ENCODE assay signal across 15 cellular contexts in genomic region chr11:111416231-111416960, GRCh38. TPM values are rescaled to one million over a fixed set of nuclear protein-coding genes. Genes with fewer than 3 reads are reported as not detected.
DNase-seq lines count a peak whose midpoint lies in the region; ATAC-seq, FAIRE-seq and TF ChIP-seq lines count a peak whose summit lies in the region.
"Had no signal": no experiment of that assay in that cellular context is flagged by ENCODE, and none has a peak within 500 bp of the region (broad histone marks: within the 10 kb centered on the region; RNA-seq: fewer than 3 reads in every experiment).

No MANE protein-coding gene starts in this region.

- TF ChIP-seq CTCF in OCI-LY7 (conservative IDR thresholded peaks at IDR 0.05; ENCODE audit: low read length) = no peak
- TF ChIP-seq CTCF in pancreas (IDR thresholded peaks at IDR 0.05) = no peak
- TF ChIP-seq CTCF in dorsolateral prefrontal cortex (IDR thresholded peaks at IDR 0.05 in 54 of 56, conservative IDR thresholded peaks at IDR 0.05 in 2 of 56; ENCODE audit: low read depth in 1 of 56, partially characterized antibody in 56 of 56) = no peak
- no peak for TF ChIP-seq CTCF in progenitor cell of endocrine pancreas (IDR thresholded peaks at IDR 0.05; ENCODE audit: unreplicated experiment)

- peaks cover 9% of the 10 kb centered on the region; the same call in 1 of the 2 replicates for H3K9me3 ChIP-seq in OCI-LY7 (ENCODE audit: low read length)
- H3K9me3 ChIP-seq in pancreas = no peaks in the 10 kb centered on the region
- H3K9me3 ChIP-seq: neutrophil, upper lobe of left lung had no signal

- peak overlapping the region; percentile 90 for H3K4me2 ChIP-seq in OCI-LY7 (ENCODE audit: low read length)

- H2AFZ ChIP-seq in OCI-LY7 (ENCODE audit: low read length) = no peak overlapping the region; the same call in 1 of the 2 replicates

- H3K4me3 ChIP-seq in OCI-LY7 (ENCODE audit: low read depth, low read length, poor library complexity, severe bottlenecking) = peak overlapping the region; percentile 50
- H3K4me3 ChIP-seq in pancreas = no peak overlapping the region
- H3K4me3 ChIP-seq in dorsolateral prefrontal cortex = no peak overlapping the region
- H3K4me3 ChIP-seq: K562, upper lobe of left lung had no signal

- FAIRE-seq in pancreas (lab: Jason Lieb, UNC) = no peak
- FAIRE-seq: K562 had no signal

- H3K27ac Mint-ChIP-seq in naive thymus-derived CD8-positive, alpha-beta T cell = peak overlapping the region in 6 of 10 donors; percentile 53 to 90 (median 85)
- H3K27ac Mint-ChIP-seq in progenitor cell of endocrine pancreas = no peak overlapping the region

- DNase-seq in OCI-LY7 (ENCODE audit: low spot score) = peak; percentile 50
- no peak for DNase-seq in naive thymus-derived CD8-positive, alpha-beta T cell
- no peak for DNase-seq in pancreas
- no peak for DNase-seq in stimulated activated CD4-positive, alpha-beta T cell treated with anti-CD3 and anti-CD28 coated beads, Interleukin-1b, Interleukin-23, amount 100 ng/mL, for 48 hours
- no peak for DNase-seq in dorsolateral prefrontal cortex
- no peak for DNase-seq in progenitor cell of endocrine pancreas (ENCODE audit: low spot score, unreplicated experiment)
- DNase-seq: activated CD4-positive, alpha-beta memory T cell treated with anti-CD3 and anti-CD28 coated beads, Interleukin-2, amount 10 ng/mL, durations not matched to agents 7 days and 5 days; NCI-H226; SHP77; upper lobe of left lung had no signal

- WGBS in pancreas, 2 donors = 88 to 94% methylated on average over 16 of the region's 16 CpGs

- no peaks in the 10 kb centered on the region; the same call in 1 of the 2 replicates for H3K79me2 ChIP-seq in OCI-LY7 (ENCODE audit: insufficient read depth, low read depth, low read length)

- H3K4me1 Mint-ChIP-seq in naive thymus-derived CD8-positive, alpha-beta T cell = peaks cover 16 to 76% (median 43%) of the 10 kb centered on the region in 4 donors
- H3K4me1 Mint-ChIP-seq in progenitor cell of endocrine pancreas (ENCODE audit: low read depth) = peaks cover 6% of the 10 kb centered on the region

- H4K20me1 ChIP-seq in OCI-LY7 (ENCODE audit: insufficient read depth, low read length) = no peaks in the 10 kb centered on the region; the same call in 1 of the 2 replicates

- H3K27me3 Mint-ChIP-seq in naive thymus-derived CD8-positive, alpha-beta T cell = no peaks in the 10 kb centered on the region
- peaks cover 14% of the 10 kb centered on the region for H3K27me3 Mint-ChIP-seq in progenitor cell of endocrine pancreas
- H3K27me3 Mint-ChIP-seq: activated CD4-positive, alpha-beta memory T cell treated with anti-CD3 and anti-CD28 coated beads, Interleukin-2, amount 10 ng/mL, durations not matched to agents 7 days and 5 days had no signal

- no peaks in the 10 kb centered on the region for H3K9me2 ChIP-seq in OCI-LY7 (ENCODE audit: insufficient read depth, low read length)

- CTCF ChIA-PET in OCI-LY7 (lab: Charles Lee; ENCODE audit: unreplicated experiment) = interaction anchor here (0.7 to 3.9 kb wide), 9 partner anchors 17 to 134 kb away, joined by 3 to 35 read pairs (median 4); partner anchors contain the start of gene POU2AF1

- H3K27ac ChIP-seq in OCI-LY7 (ENCODE audit: low read depth, low read length, poor library complexity, severe bottlenecking) (peak overlapping the region; percentile 97), pancreas (peak overlapping the region in 1 of 4 donors; percentile 42), dorsolateral prefrontal cortex (no peak overlapping the region)
- H3K27ac ChIP-seq: epithelial cell of prostate, neutrophil had no signal

- H3K4me3 Mint-ChIP-seq in naive thymus-derived CD8-positive, alpha-beta T cell = peak overlapping the region in 3 of 10 donors; percentile 40 to 74 (median 49)
- no peak overlapping the region for H3K4me3 Mint-ChIP-seq in progenitor cell of endocrine pancreas (ENCODE audit: low read depth)
- H3K4me3 Mint-ChIP-seq: activated CD4-positive, alpha-beta memory T cell treated with anti-CD3 and anti-CD28 coated beads, Interleukin-2, amount 10 ng/mL, durations not matched to agents 7 days and 5 days had no signal

- no TSS peak for BruUV-seq in OCI-LY7 (replicated peaks; lab: Mats Ljungman, UMichigan)

- no peaks in the 10 kb centered on the region for H3K9me3 Mint-ChIP-seq in naive thymus-derived CD8-positive, alpha-beta T cell
- no peaks in the 10 kb centered on the region for H3K9me3 Mint-ChIP-seq in progenitor cell of endocrine pancreas (ENCODE audit: low read depth)
- H3K9me3 Mint-ChIP-seq: activated CD4-positive, alpha-beta memory T cell treated with anti-CD3 and anti-CD28 coated beads, Interleukin-2, amount 10 ng/mL, durations not matched to agents 7 days and 5 days had no signal

- H3K36me3 ChIP-seq in OCI-LY7 (ENCODE audit: insufficient read depth, low read length) = 0 out of 2 replicates have a peak, but pooled peaks cover 9% of the 10 kb centered on the region
- no peaks in the 10 kb centered on the region for H3K36me3 ChIP-seq in pancreas
- H3K36me3 ChIP-seq: neutrophil, upper lobe of left lung had no signal

- ATAC-seq in GM18502 (IDR thresholded peaks at IDR 0.05; ENCODE audit: poor library complexity, unreplicated experiment) = peak; percentile 18
- peak; percentile 9 for ATAC-seq in GM21723 (IDR thresholded peaks at IDR 0.05; ENCODE audit: unreplicated experiment)
- no peak for ATAC-seq in naive thymus-derived CD8-positive, alpha-beta T cell
- no peak for ATAC-seq in pancreas
- ATAC-seq: K562 had no signal

- no peaks in the 10 kb centered on the region for H3K36me3 Mint-ChIP-seq in naive thymus-derived CD8-positive, alpha-beta T cell
- no peaks in the 10 kb centered on the region for H3K36me3 Mint-ChIP-seq in progenitor cell of endocrine pancreas (ENCODE audit: insufficient read depth)

- POLR2A ChIA-PET in OCI-LY7 (lab: Charles Lee) = interaction anchor here (0.6 to 17.9 kb wide), 17 partner anchors 8 to 759 kb away, joined by 3 to 577 read pairs (median 9); partner anchors contain the start of gene POU2AF1
- POLR2A ChIA-PET in naive thymus-derived CD8-positive, alpha-beta T cell (lab: Charles Lee) = interaction anchor here (2.3 kb wide), 1 partner anchor 38 kb away, joined by 14 read pairs; the partner anchor contains the start of gene POU2AF1

- peaks cover 99% of the 10 kb centered on the region for H3K4me1 ChIP-seq in OCI-LY7 (ENCODE audit: insufficient read depth, low read length, poor library complexity, severe bottlenecking)
- peaks cover 18 to 23% (median 21%) of the 10 kb centered on the region in 3 donors for H3K4me1 ChIP-seq in pancreas

- intact Hi-C loops in OCI-LY7 (cut with micrococcal nuclease; ENCODE audit: unreplicated experiment) (loop anchor here (5.0 kb wide), 1 partner anchor 239 kb away; no protein-coding TSS in a partner anchor), pancreas (cut with DNase I) (no loop called here), dorsolateral prefrontal cortex (cut with DNase I) (no loop called here)

- no peaks in the 10 kb centered on the region for H3K27me3 ChIP-seq in pancreas
- no peaks in the 10 kb centered on the region for H3K27me3 ChIP-seq in dorsolateral prefrontal cortex
- H3K27me3 ChIP-seq: upper lobe of left lung had no signal

RNA-seq across cellular contexts. Expression of gene POU2AF1, which starts 37.3 kb away (rescaled TPM):
- total RNA-seq in OCI-LY7 (2014; rRNA removed; shearing (Covaris generic)) = 56.4 and 86.1 TPM in 2 replicates
- total RNA-seq in OCI-LY7 (2022) (285 and 315 TPM in 2 replicates), pancreas (1 to 10 TPM in 1 of 6 donors, under 1 TPM in 5; 0.08 to 2.2 (median 0.41) TPM), dorsolateral prefrontal cortex (1 to 10 TPM in 65 of 120 experiments, under 1 TPM in 48, not detected in 7; 0.14 to 6.3 (median 1.1) TPM), progenitor cell of endocrine pancreas (0.43 and 0.58 TPM in 2 replicates)
- total RNA-seq in naive thymus-derived CD8-positive, alpha-beta T cell = 1 to 10 TPM; 4.4 to 7.2 TPM
- under 1 TPM; 0.12 to 0.41 (median 0.24) TPM for polyA plus RNA-seq in naive thymus-derived CD8-positive, alpha-beta T cell
- under 1 TPM; 0.19 to 0.73 TPM for polyA plus RNA-seq in pancreas
- polyA plus RNA-seq: K562 had no signal

Comparison
In these comparisons a context has a peak if more than half of its experiments do, and no peak if none do; other contexts are left out.
1. ATAC-seq: peak in GM18502 (single experiment) and GM21723 (single experiment); none in naive thymus-derived CD8-positive, alpha-beta T cell (0 of 2) and pancreas (0 of 4).
2. RNA of gene POU2AF1, which starts 37.3 kb away (total RNA-seq): 56.4 to 315 TPM in OCI-LY7; 4.4 to 7.2 TPM in naive thymus-derived CD8-positive, alpha-beta T cell, 0.14 to 6.3 TPM in dorsolateral prefrontal cortex, 0.08 to 2.2 TPM in pancreas and 0.43 to 0.58 TPM in progenitor cell of endocrine pancreas; every median in the first group is over 4 times any median in the second.